Comparison of ENCODE assay signal across 25 cellular contexts in the genomic region with DNA sequence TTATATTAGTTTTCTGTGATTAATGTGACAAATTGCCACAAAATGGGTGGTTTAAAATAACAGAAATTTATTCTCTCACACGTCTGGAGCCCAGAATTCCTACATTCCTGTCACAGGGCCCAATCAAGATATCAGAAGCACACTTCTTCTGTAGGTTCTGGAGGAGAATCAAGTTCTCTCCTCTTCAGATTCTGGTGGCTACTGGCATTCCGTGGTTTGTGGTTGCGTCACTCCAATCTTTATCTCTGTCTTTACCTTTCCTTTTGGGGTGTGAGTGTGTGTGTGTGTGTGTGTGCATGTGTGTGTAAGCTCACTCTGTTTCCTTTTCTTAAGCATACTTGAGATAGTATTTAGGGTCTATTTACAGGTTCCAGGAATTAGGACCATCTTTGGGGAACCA.
DNase-seq lines count a peak whose midpoint lies in the region; ATAC-seq, FAIRE-seq and TF ChIP-seq lines count a peak whose summit lies in the region.
"Had no signal": no experiment of that assay in that cellular context is flagged by ENCODE, and none has a peak within 500 bp of the region (broad histone marks: within the 10 kb centered on the region; RNA-seq: fewer than 3 reads in every experiment).

No MANE protein-coding gene starts in this region.

- no peak overlapping the region for H2AFZ ChIP-seq in astrocyte (ENCODE audit: low read depth, low read length)

- TF ChIP-seq POLR2A in body of pancreas (IDR thresholded peaks at IDR 0.05), result no peak

- no peak overlapping the region for H3K27ac Mint-ChIP-seq in astrocyte (ENCODE audit: unreplicated experiment)
- H3K27ac Mint-ChIP-seq: CD4-positive, alpha-beta memory T cell; HFFc6; IgD-negative memory B cell had no signal

- H3K27me3 Mint-ChIP-seq in astrocyte (ENCODE audit: low read depth, unreplicated experiment), result no peaks in the 10 kb centered on the region
- H3K27me3 Mint-ChIP-seq: CD4-positive, alpha-beta memory T cell had no signal

- no peaks in the 10 kb centered on the region for H4K20me1 ChIP-seq in astrocyte (ENCODE audit: insufficient read depth, low read length)
- H4K20me1 ChIP-seq: BLaER1 had no signal

- no peak for FAIRE-seq in astrocyte (lab: Jason Lieb, UNC)
- FAIRE-seq: A549, GM12892 had no signal

- H3K4me1 ChIP-seq in astrocyte (ENCODE audit: insufficient read depth, low read length) (no peaks in the 10 kb centered on the region), left lung (no peaks in the 10 kb centered on the region), body of pancreas (no peaks in the 10 kb centered on the region)
- H3K4me1 ChIP-seq: A549, BLaER1 had no signal

- H3K4me3 Mint-ChIP-seq in astrocyte (ENCODE audit: unreplicated experiment), result no peak overlapping the region
- H3K4me3 Mint-ChIP-seq: CD4-positive, alpha-beta memory T cell; HFFc6; IgD-negative memory B cell had no signal

- H3K4me3 ChIP-seq in AG10803 (ENCODE audit: low read length) (no peak overlapping the region), astrocyte (ENCODE audit: insufficient read depth, low read depth, low read length) (no peak overlapping the region), left lung (no peak overlapping the region), body of pancreas (no peak overlapping the region), dorsolateral prefrontal cortex (no peak overlapping the region)
- H3K4me3 ChIP-seq: A549, BLaER1, MG63 had no signal

- ATAC-seq in left lung (peak; percentile 68), GM18861 (IDR thresholded peaks at IDR 0.05; ENCODE audit: unreplicated experiment) (no peak), body of pancreas (no peak)
- ATAC-seq: A549 had no signal

- H3K9me3 Mint-ChIP-seq in astrocyte (ENCODE audit: unreplicated experiment), result no peaks in the 10 kb centered on the region
- H3K9me3 Mint-ChIP-seq: CD4-positive, alpha-beta memory T cell; HFFc6 had no signal

- intact Hi-C loops in left lung (cut with DNase I) (no loop called here), body of pancreas (cut with DNase I) (no loop called here), dorsolateral prefrontal cortex (cut with DNase I) (no loop called here)

- DNase-seq in AG10803 (ENCODE audit: low read depth) (peak; percentile 6), M059J (ENCODE audit: low read depth) (peak; percentile 9), astrocyte (ENCODE audit: low read depth) (peak; percentile 6), left lung (no peak), body of pancreas (no peak), dorsolateral prefrontal cortex (no peak)
- DNase-seq: Calu3; CD4-positive, alpha-beta memory T cell; DMS53; HFFc6; Karpas-422; MG63; NCI-H1092; NCI-H1436 treated with DMSO at 0.1 percent for 48 hours; NCI-H2029; NCI-H446 treated with DMSO at 0.1 percent for 48 hours; NCI-H748 treated with DMSO at 0.1 percent for 48 hours; NK-92 treated with Interleukin-12 subunit alpha and Interleukin-12 subunit beta, amount 100 ng/mL, for 24 hours; SHP77; SK-N-SH had no signal

- 44 to 45% methylated on average over 3 of the region's 3 CpGs for WGBS in body of pancreas, 2 donors

- H3K4me2 ChIP-seq in astrocyte (ENCODE audit: low read length), result no peak overlapping the region
- H3K4me2 ChIP-seq: A549, BLaER1, SK-N-SH had no signal

- no peaks in the 10 kb centered on the region for H3K36me3 Mint-ChIP-seq in astrocyte (ENCODE audit: low read depth, unreplicated experiment)
- H3K36me3 Mint-ChIP-seq: CD4-positive, alpha-beta memory T cell; IgD-negative memory B cell had no signal

- H3K9me3 ChIP-seq in astrocyte (ENCODE audit: insufficient read depth, low read depth, low read length) (no peaks in the 10 kb centered on the region), left lung (no peaks in the 10 kb centered on the region), body of pancreas (no peaks in the 10 kb centered on the region)
- H3K9me3 ChIP-seq: A549, BLaER1, MG63, SK-N-SH had no signal

- H3K9ac ChIP-seq in astrocyte (ENCODE audit: low read length), result no peak overlapping the region
- H3K9ac ChIP-seq: BLaER1, SK-N-SH had no signal

- no peaks in the 10 kb centered on the region for H3K79me2 ChIP-seq in astrocyte (ENCODE audit: insufficient read depth, low read length)

- no peak for TF ChIP-seq CTCF in AG10803 (conservative IDR thresholded peaks at IDR 0.05; ENCODE audit: low read length)
- TF ChIP-seq CTCF in astrocyte (IDR thresholded peaks at IDR 0.05; ENCODE audit: insufficient read depth, low read depth, low read length), result no peak
- no peak for TF ChIP-seq CTCF in left lung (IDR thresholded peaks at IDR 0.05)
- no peak for TF ChIP-seq CTCF in body of pancreas (IDR thresholded peaks at IDR 0.05)
- no peak for TF ChIP-seq CTCF in dorsolateral prefrontal cortex (IDR thresholded peaks at IDR 0.05 in 54 of 56, conservative IDR thresholded peaks at IDR 0.05 in 2 of 56; ENCODE audit: low read depth in 1 of 56, partially characterized antibody in 56 of 56)

- H3K27ac ChIP-seq in astrocyte (ENCODE audit: low read depth, low read length), result no peak overlapping the region
- no peak overlapping the region for H3K27ac ChIP-seq in left lung
- no peak overlapping the region for H3K27ac ChIP-seq in body of pancreas
- H3K27ac ChIP-seq in dorsolateral prefrontal cortex, result no peak overlapping the region
- H3K27ac ChIP-seq: A549, BLaER1 had no signal

- H3K27me3 ChIP-seq in astrocyte (ENCODE audit: insufficient read depth, low read length) (no peaks in the 10 kb centered on the region), left lung (no peaks in the 10 kb centered on the region), body of pancreas (no peaks in the 10 kb centered on the region), dorsolateral prefrontal cortex (no peaks in the 10 kb centered on the region)
- H3K27me3 ChIP-seq: BLaER1, MG63 had no signal

- H3K36me3 ChIP-seq in astrocyte (ENCODE audit: insufficient read depth, low read length) (no peaks in the 10 kb centered on the region), left lung (no peaks in the 10 kb centered on the region), body of pancreas (replicated peaks in 1 of 2; ENCODE audit: insufficient read depth in 1 of 2, low read depth in 2 of 2) (no peaks in the 10 kb centered on the region)
- H3K36me3 ChIP-seq: BLaER1, MG63 had no signal

- no peaks in the 10 kb centered on the region for H3K4me1 Mint-ChIP-seq in astrocyte (ENCODE audit: low read depth, unreplicated experiment)
- H3K4me1 Mint-ChIP-seq: CD4-positive, alpha-beta memory T cell; IgD-negative memory B cell had no signal

Comparison
In these comparisons a context has a peak if more than half of its experiments do, and no peak if none do; other contexts are left out.
1. DNase-seq: peak in AG10803 (single experiment), M059J (single experiment) and astrocyte (single experiment); none in left lung (0 of 2), body of pancreas (0 of 4) and dorsolateral prefrontal cortex (0 of 10).